8 cellular contexts compared by ENCODE assay signal in the genomic region with DNA sequence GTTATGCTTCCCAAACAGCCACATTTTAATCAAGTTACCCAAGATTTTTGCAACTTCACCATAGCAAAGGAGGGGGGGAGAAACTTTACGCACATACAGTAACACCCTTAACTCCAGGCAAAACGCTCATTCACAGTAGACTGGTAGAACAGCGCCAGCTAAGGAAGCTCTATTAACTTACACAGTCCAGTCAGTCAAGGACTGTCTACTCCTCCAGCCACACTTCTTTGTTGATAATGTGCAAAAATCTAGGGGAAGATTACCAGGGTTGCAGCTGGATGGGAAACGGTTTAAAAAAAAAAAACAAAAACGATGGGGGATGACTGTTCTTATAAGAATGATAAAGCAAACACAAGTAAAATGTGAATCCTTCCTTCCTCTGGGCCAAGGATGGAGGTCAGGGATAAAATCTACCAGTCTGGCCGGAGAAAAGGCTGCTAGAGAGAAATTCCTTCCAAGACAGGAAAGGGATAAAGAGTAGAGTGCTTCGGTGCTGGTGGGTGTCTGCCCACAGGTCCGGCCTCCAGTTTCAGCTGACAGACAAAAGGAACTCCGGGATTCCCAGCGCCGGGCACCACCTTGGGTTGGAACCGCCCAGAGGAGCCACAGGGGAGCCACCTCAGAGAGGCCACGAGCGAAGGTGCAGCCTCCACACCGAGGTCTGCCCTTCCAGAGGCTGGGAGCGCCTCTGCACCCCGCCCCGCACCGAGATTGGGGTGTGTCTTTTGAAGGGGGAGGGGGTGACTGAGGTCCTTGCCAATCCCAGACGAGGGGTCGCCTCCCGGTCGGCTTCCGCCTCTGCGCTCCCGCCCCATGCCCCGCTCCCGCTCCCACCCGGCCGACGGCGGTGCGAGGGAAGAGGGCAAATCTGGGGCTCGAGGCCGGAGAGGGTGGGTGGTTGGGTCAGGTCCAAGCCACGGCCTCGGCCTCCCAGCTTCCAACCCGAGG. TPM values are rescaled to one million over a fixed set of nuclear protein-coding genes. Genes with fewer than 3 reads are reported as not detected.
DNase-seq lines count a peak whose midpoint lies in the region; ATAC-seq and TF ChIP-seq lines count a peak whose summit lies in the region.

No MANE protein-coding gene starts in this region.

- TF ChIP-seq CTCF in heart left ventricle (IDR thresholded peaks at IDR 0.05) = peak in 5 of 12 donors; percentile 6 to 46 (median 28)
- TF ChIP-seq CTCF in ovary (IDR thresholded peaks at IDR 0.05) = no peak

- intact Hi-C loops in heart left ventricle (cut with DNase I) (loop anchor here in 8 of 10 donors (2.0 to 10.0 kb wide), 9 partner anchors 221 to 379 kb away; no protein-coding TSS in a partner anchor), ovary (cut with DNase I) (no loop called here)

- H3K9me3 ChIP-seq in heart left ventricle = no peaks in the 10 kb centered on the region
- no peaks in the 10 kb centered on the region for H3K9me3 ChIP-seq in ovary

- no peak for TF ChIP-seq POLR2A in heart left ventricle (IDR thresholded peaks at IDR 0.05)
- no peak for TF ChIP-seq POLR2A in ovary (IDR thresholded peaks at IDR 0.05)

- H3K4me1 ChIP-seq in heart left ventricle (peaks cover 0 to 41% (median 22%) of the 10 kb centered on the region in 12 donors), ovary (ENCODE audit: insufficient read depth) (peaks cover 5% of the 10 kb centered on the region)

- peak overlapping the region; percentile 85 to 98 (median 96) for H3K27ac ChIP-seq in heart left ventricle
- H3K27ac ChIP-seq in ovary = peak overlapping the region; percentile 83 to 98

- 0 to 2% (median 1%) methylated on average over 20 to 38 of the region's 38 CpGs for WGBS in heart left ventricle, 4 donors
- 1% methylated on average over 37 to 38 of the region's 38 CpGs for WGBS in ovary, 3 donors

- ATAC-seq in GM19372 (IDR thresholded peaks at IDR 0.05; ENCODE audit: low read depth, unreplicated experiment) (peak; percentile 3), HG03378 (IDR thresholded peaks at IDR 0.05; ENCODE audit: unreplicated experiment) (peak; percentile 35), heart left ventricle (peak; percentile 57 to 77 (median 70))

- H3K4me3 ChIP-seq in heart left ventricle = peak overlapping the region; percentile 66 to 92 (median 88)
- H3K4me3 ChIP-seq in ovary = peak overlapping the region; percentile 71

- DNase-seq in DMS53 (lab: John Stamatoyannopoulos, UW) = peak; percentile 76
- peak; percentile 32 for DNase-seq in NCI-H510A treated with DMSO at 0.1 percent for 48 hours (lab: John Stamatoyannopoulos, UW)
- DNase-seq in amniotic epithelial cell (ENCODE audit: low read depth) = peak; percentile 83
- peak in 4 of 5 donors; percentile 30 to 57 (median 43) for DNase-seq in heart left ventricle
- DNase-seq in ovary = peak in 1 of 5 donors; percentile 27
- no peak for DNase-seq in germinal center (ENCODE audit: low spot score)

- H3K27me3 ChIP-seq in heart left ventricle (no peaks in the 10 kb centered on the region), ovary (no peaks in the 10 kb centered on the region)

- H3K36me3 ChIP-seq in heart left ventricle (peaks cover 0 to 8% (median 0%) of the 10 kb centered on the region in 9 donors), ovary (no peaks in the 10 kb centered on the region)

- no peak for TF ChIP-seq EP300 in ovary (IDR thresholded peaks at IDR 0.05)

RNA-seq across cellular contexts. Expression of a gene that starts 0.8 kb away (rescaled TPM):
- 10 to 100 TPM in 5 of 9 donors, 1 to 10 TPM in 4; 5.5 to 19.0 (median 11.5) TPM for total RNA-seq in heart left ventricle
- polyA plus RNA-seq in heart left ventricle = 1 to 10 TPM; 1.8 to 6.5 TPM
- 10 to 100 TPM in 6 of 7 donors, 1 to 10 TPM in 1; 7.4 to 17.3 (median 12.9) TPM for total RNA-seq in ovary
- 10 to 100 TPM in 1 of 2 donors, 1 to 10 TPM in 1; 8.9 to 14.3 TPM for polyA plus RNA-seq in ovary

Comparison
In these comparisons a context has a peak if more than half of its experiments do, and no peak if none do; other contexts are left out.
1. ATAC-seq: peak in every context shown above with its lines; median percentile 70 in heart left ventricle; 35 in HG03378; 3 in GM19372.
2. intact Hi-C loops: an anchor here in heart left ventricle (2.0 to 10.0 kb wide); none called in ovary.